ENCODE assay signal across 8 cellular contexts in the genomic region with DNA sequence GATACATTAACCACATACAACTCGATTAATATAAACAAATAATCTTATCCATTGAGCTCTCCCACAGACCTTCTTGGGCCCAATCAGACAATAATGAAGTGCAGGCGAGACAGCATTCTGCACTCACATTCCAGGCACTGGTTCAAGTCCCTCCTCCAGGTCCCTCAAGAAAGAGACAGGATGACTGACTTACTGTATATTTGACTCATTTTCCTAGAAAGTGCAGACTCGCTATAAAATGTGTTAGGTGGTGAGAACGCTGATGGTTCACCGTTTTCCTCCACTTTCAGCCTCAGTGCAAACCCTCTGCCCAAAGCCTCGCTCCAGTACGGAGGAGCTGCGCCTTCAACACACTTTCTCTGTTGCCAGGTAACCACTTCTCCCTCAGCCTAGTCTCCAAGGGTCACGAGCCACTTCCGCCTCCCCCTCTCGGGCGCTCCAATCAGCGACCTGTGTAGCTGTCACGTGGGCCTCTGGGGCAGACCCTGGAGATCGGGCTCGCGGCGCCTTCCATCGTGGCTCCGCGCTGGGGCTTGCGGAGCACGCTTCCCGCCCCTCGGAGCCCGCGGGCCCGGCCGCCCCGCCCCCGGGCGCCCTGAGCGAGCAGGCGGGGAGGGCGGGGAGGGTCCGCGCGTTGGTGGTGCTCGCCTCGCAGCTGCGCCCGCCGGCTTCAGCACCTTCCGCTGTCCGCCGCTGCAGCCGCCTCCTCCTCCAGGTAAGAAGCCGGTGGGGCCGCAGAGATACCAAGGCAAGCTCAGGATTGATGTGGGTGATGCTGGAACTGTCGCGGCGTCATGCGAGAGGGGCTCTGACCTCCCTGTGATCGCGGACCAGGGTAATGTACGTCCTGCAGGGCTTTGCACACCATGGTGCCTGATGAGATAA. TPM values are rescaled to one million over a fixed set of nuclear protein-coding genes. Genes with fewer than 3 reads are reported as not detected.
DNase-seq lines count a peak whose midpoint lies in the region; ATAC-seq and TF ChIP-seq lines count a peak whose summit lies in the region.

A gene (plus strand): TSS at position 477 of the 885 bp plus-strand sequence. CDS start 45,740 bp downstream, outside the sequence.

- intact Hi-C loops in aorta (cut with DNase I): no loop called here

- no peaks in the 10 kb centered on the region for H3K36me3 ChIP-seq in aorta (ENCODE audit: control insufficient read depth in 1 of 2, insufficient read depth in 2 of 2, low read length in 1 of 2)

- ATAC-seq in GM18502 (IDR thresholded peaks at IDR 0.05; ENCODE audit: poor library complexity, unreplicated experiment) (peak; percentile 100), HG02938 (IDR thresholded peaks at IDR 0.05; ENCODE audit: unreplicated experiment) (peak; percentile 99), aorta (ENCODE audit: low FRiP score) (peak; percentile 97)

- H3K27me3 ChIP-seq in aorta (ENCODE audit: control insufficient read depth in 1 of 2, insufficient read depth in 2 of 2, low read length in 1 of 2): no peaks in the 10 kb centered on the region

- DNase-seq in NCI-H2029 treated with DMSO at 0.1 percent for 48 hours (lab: John Stamatoyannopoulos, UW) (peak; percentile 81), T1000 (lab: John Stamatoyannopoulos, UW) (peak; percentile 81), astrocyte of the cerebellum (ENCODE audit: low read depth) (peak; percentile 61), hypothalamus (lab: John Stamatoyannopoulos, UW) (peak; percentile 51 to 96 (median 91)), retinal pigment epithelial cell (ENCODE audit: low read depth) (peak; percentile 75), aorta (peak; percentile 92 to 96)

- TF ChIP-seq CTCF in astrocyte of the cerebellum (IDR thresholded peaks at IDR 0.05; ENCODE audit: low read depth, low read length, missing control alignments): no peak
- no peak for TF ChIP-seq CTCF in retinal pigment epithelial cell (conservative IDR thresholded peaks at IDR 0.05; ENCODE audit: low read depth, low read length)

- peak within 1 kb of the TSS; percentile 69 for H3K4me3 ChIP-seq in astrocyte of the cerebellum (ENCODE audit: low read depth, low read length)
- peak within 1 kb of the TSS; percentile 71 for H3K4me3 ChIP-seq in retinal pigment epithelial cell (ENCODE audit: low read length)
- H3K4me3 ChIP-seq in aorta (ENCODE audit: low read length in 2 of 2): peak within 1 kb of the TSS; percentile 38 to 58

- no peaks in the 10 kb centered on the region for H3K4me1 ChIP-seq in aorta (ENCODE audit: control insufficient read depth in 1 of 2, insufficient read depth in 2 of 2, low read length in 2 of 2)

- H3K9me3 ChIP-seq in aorta (ENCODE audit: control insufficient read depth, low read length): no peaks in the 10 kb centered on the region

- WGBS in aorta, 2 donors: 2% methylated on average over 52 to 56 of the region's 56 CpGs

- no peak within 1 kb of the TSS for H3K27ac ChIP-seq in aorta (ENCODE audit: low read depth in 1 of 2, low read length in 2 of 2)

- in situ Hi-C loops in astrocyte of the cerebellum (cut with HindIII; ENCODE audit: low sequenced_read_pairs): no loop called here

RNA-seq across cellular contexts. Expression of the gene that starts here (rescaled TPM):
- 1 to 10 TPM; 3.0 to 3.3 TPM for total RNA-seq in aorta
- 1 to 10 TPM in 1 of 2 donors, under 1 TPM in 1; 0.38 to 2.7 TPM for polyA plus RNA-seq in aorta
